ENCODE assay signal across 17 cellular contexts in genomic region chr10:131113892-131114291, GRCh38.
"Had no signal": no experiment of that assay in that cellular context is flagged by ENCODE, and none has a peak within 500 bp of the region (broad histone marks: within the 10 kb centered on the region; RNA-seq: fewer than 3 reads in every experiment).

No MANE protein-coding gene starts in this region.

- H3K9ac ChIP-seq: SK-N-SH had no signal

- H3K9me3 ChIP-seq: SK-N-SH had no signal

- H3K27ac ChIP-seq: RWPE1 had no signal

- H3K9me2 ChIP-seq: SK-N-SH had no signal

- H3K4me2 ChIP-seq: SK-N-SH had no signal

- DNase-seq: IMR-90, Karpas-422, KG1, NCI-H1092, NCI-H1105 treated with DMSO at 0.1 percent for 48 hours, NCI-H1417 treated with DMSO at 0.1 percent for 48 hours, NCI-H146, NCI-H1694 treated with DMSO at 0.1 percent for 48 hours, NCI-H1930, NCI-H2107, NCI-H2227 treated with DMSO at 0.1 percent for 48 hours, NCI-H524, NCI-H526 treated with DMSO at 0.1 percent for 48 hours, NCI-H748 treated with DMSO at 0.1 percent for 48 hours, SHP77, SK-N-SH had no signal
